36 cellular contexts compared by ENCODE assay signal in the genomic region with DNA sequence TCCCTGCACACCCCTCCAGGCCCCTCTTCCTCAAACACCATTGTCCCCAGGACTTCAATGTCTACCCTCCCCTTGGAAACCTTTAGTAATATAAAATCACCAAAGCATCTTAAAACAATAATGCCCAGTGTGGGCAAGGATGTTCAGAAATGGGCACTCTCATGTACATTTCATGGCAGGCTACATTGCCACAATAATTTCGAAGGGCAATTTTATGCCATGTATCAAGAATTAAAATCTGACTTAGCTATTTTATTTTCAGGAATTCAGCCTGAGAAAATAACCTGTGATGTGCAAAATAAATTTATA. TPM values are rescaled to one million over a fixed set of nuclear protein-coding genes. Genes with fewer than 3 reads are reported as not detected.
"Had no signal": no experiment of that assay in that cellular context is flagged by ENCODE, and none has a peak within 500 bp of the region (broad histone marks: within the 10 kb centered on the region; RNA-seq: fewer than 3 reads in every experiment).

No MANE protein-coding gene starts in this region.

- H3K4me1 ChIP-seq: esophagus squamous epithelium, heart left ventricle had no signal

- H3K9me3 ChIP-seq: esophagus squamous epithelium, heart left ventricle had no signal

- H2AFZ ChIP-seq: hepatocyte had no signal

- FAIRE-seq: astrocyte, bronchial epithelial cell, colon, endometrium had no signal

- H3K27ac ChIP-seq: brain microvascular endothelial cell, epithelial cell of prostate, esophagus squamous epithelium, heart left ventricle, hepatocyte had no signal

- ATAC-seq: activated T-cell treated with anti-CD3 and anti-CD28 coated beads, Interleukin-2, amount 50 U/mL, for 4 hours; activated T-helper 17 cell treated with anti-CD3 and anti-CD28 coated beads, Interleukin-2, amount 50 U/mL, for 72 hours; effector memory CD8-positive, alpha-beta T cell had no signal

- H3K4me2 ChIP-seq: hepatocyte had no signal

- H3K4me3 ChIP-seq: esophagus squamous epithelium, heart left ventricle, hepatocyte had no signal

- DNase-seq: activated CD4-positive, alpha-beta T cell treated with anti-CD3 and anti-CD28 coated beads, Interleukin-2, amount 50 U/mL, for 4 hours; activated CD4-positive, CD25-positive, alpha-beta regulatory T cell; activated CD4-positive, CD25-positive, alpha-beta regulatory T cell treated with anti-CD3 and anti-CD28 coated beads, Interleukin-2, amount 50 U/mL, for 72 hours; activated effector memory CD4-positive, alpha-beta T cell treated with Interleukin-2 at 50 U/mL for 16 hours; activated gamma-delta T cell treated with Interleukin-2 at 50 U/mL for 16 hours; activated naive CD4-positive, alpha-beta T cell treated with Interleukin-2 at 50 U/mL for 16 hours; activated T-cell treated with anti-CD3 and anti-CD28 coated beads, Interleukin-2, amount 50 U/mL, for 4 hours; amniotic stem cell; anterior cingulate cortex; cortex of kidney; effector CD4-positive, alpha-beta T cell; effector memory CD8-positive, alpha-beta T cell; esophagus squamous epithelium; foreskin melanocyte; glutamatergic neuron had no signal

- H3K27me3 ChIP-seq: brain microvascular endothelial cell, heart left ventricle, hepatocyte had no signal

- H3K36me3 ChIP-seq: brain microvascular endothelial cell, esophagus squamous epithelium, heart left ventricle had no signal

- H3K79me2 ChIP-seq: hepatocyte had no signal

RNA-seq across cellular contexts. Expression of a gene that starts 35.8 kb away (rescaled TPM):
- total RNA-seq: activated CD4-positive, alpha-beta memory T cell treated with anti-CD3 and anti-CD28 coated beads, Interleukin-2, amount 10 ng/mL, durations not matched to agents 7 days and 5 days; activated CD4-positive, alpha-beta T cell treated with anti-CD3 and anti-CD28 coated beads for 36 hours; activated CD4-positive, alpha-beta T cell treated with anti-CD3 and anti-CD28 coated beads, Interleukin-2, amount 10 ng/mL, durations not matched to agents 7 days and 5 days; activated T-cell treated with anti-CD3 and anti-CD28 coated beads, Interleukin-2, amount 50 U/mL, for 4 hours; activated T-helper 17 cell treated with anti-CD3 and anti-CD28 coated beads, Interleukin-2, amount 50 U/mL, for 72 hours; astrocyte; bronchial epithelial cell; cardiac septum; cerebellum; dermis blood vessel endothelial cell; endothelial cell of umbilical vein; esophagus squamous epithelium; T-helper 1 cell treated with Interleukin-12 subunit alpha and Interleukin-12 subunit beta and Interleukin-4 antibody, amounts not matched to agents 30 ng/mL and 1 ng/mL, for 36 hours had no signal
- polyA plus RNA-seq: esophagus had no signal

RNA-seq across cellular contexts. Expression of a gene that starts 48.0 kb away (rescaled TPM):
- total RNA-seq: activated CD4-positive, alpha-beta memory T cell treated with anti-CD3 and anti-CD28 coated beads, Interleukin-2, amount 10 ng/mL, durations not matched to agents 7 days and 5 days; activated CD4-positive, alpha-beta T cell treated with anti-CD3 and anti-CD28 coated beads for 36 hours; activated CD4-positive, alpha-beta T cell treated with anti-CD3 and anti-CD28 coated beads, Interleukin-2, amount 10 ng/mL, durations not matched to agents 7 days and 5 days; activated T-cell treated with anti-CD3 and anti-CD28 coated beads, Interleukin-2, amount 50 U/mL, for 4 hours; activated T-helper 17 cell treated with anti-CD3 and anti-CD28 coated beads, Interleukin-2, amount 50 U/mL, for 72 hours; astrocyte; bronchial epithelial cell; cardiac septum; cerebellum; dermis blood vessel endothelial cell; endothelial cell of umbilical vein; esophagus squamous epithelium; fibroblast of lung; fibroblast of villous mesenchyme; heart left ventricle; T-helper 1 cell treated with Interleukin-12 subunit alpha and Interleukin-12 subunit beta and Interleukin-4 antibody, amounts not matched to agents 30 ng/mL and 1 ng/mL, for 36 hours had no signal
- polyA plus RNA-seq: adipose tissue, esophagus, fibroblast of lung, heart left ventricle had no signal
